In genomic region chr13:46053162-46054012, GRCh38 we compare ENCODE assay signal across 8 cellular contexts. TPM values are rescaled to one million over a fixed set of nuclear protein-coding genes. Genes with fewer than 3 reads are reported as not detected.
A peak's percentile ranks its signal among the peaks of the same experiment; 100 is the strongest.
DNase-seq lines count a peak whose midpoint lies in the region; ATAC-seq and TF ChIP-seq lines count a peak whose summit lies in the region.

No MANE protein-coding gene starts in this region.

- CTCF ChIA-PET in Panc1 (lab: Charles Lee), result no interaction called here

- H3K79me2 ChIP-seq in DOHH2 (ENCODE audit: control insufficient read depth, low read length), result peaks cover 55% of the 10 kb centered on the region

- no peaks in the 10 kb centered on the region; the same call in 1 of the 2 replicates for H3K36me3 ChIP-seq in DOHH2 (ENCODE audit: control insufficient read depth, low read length)
- no peaks in the 10 kb centered on the region; the same call in 1 of the 2 replicates for H3K36me3 ChIP-seq in Panc1 (ENCODE audit: control insufficient read depth, insufficient read depth, low read length)
- no peaks in the 10 kb centered on the region for H3K36me3 ChIP-seq in esophagus squamous epithelium

- no peak for DNase-seq in Panc1 (ENCODE audit: low read depth, low spot score)
- DNase-seq in esophagus squamous epithelium (lab: John Stamatoyannopoulos, UW), result no peak
- DNase-seq in progenitor cell of endocrine pancreas (ENCODE audit: low spot score, unreplicated experiment), result no peak
- no peak for DNase-seq in NCI-H2107 (lab: John Stamatoyannopoulos, UW)
- no peak for DNase-seq in NOMO-1 (lab: John Stamatoyannopoulos, UW; ENCODE audit: unreplicated experiment in 2 of 2)
- DNase-seq in activated CD4-positive, alpha-beta T cell treated with anti-CD3 and anti-CD28 coated beads for 1 hour, result no peak

- H3K27me3 ChIP-seq in DOHH2 (ENCODE audit: control insufficient read depth, low read length), result no peaks in the 10 kb centered on the region
- H3K27me3 ChIP-seq in Panc1 (ENCODE audit: control insufficient read depth, insufficient read depth, low read length), result no peaks in the 10 kb centered on the region
- H3K27me3 ChIP-seq in esophagus squamous epithelium, result peaks cover 0 to 15% (median 0%) of the 10 kb centered on the region in 4 donors

- H3F3A ChIP-seq in DOHH2 (ENCODE audit: control insufficient read depth, insufficient read depth), result peaks cover 3% of the 10 kb centered on the region; the same call in 1 of the 2 replicates

- peaks cover 39% of the 10 kb centered on the region for H3K4me1 ChIP-seq in DOHH2 (ENCODE audit: control insufficient read depth, low read length)
- peaks cover 9% of the 10 kb centered on the region; the same call in 1 of the 2 replicates for H3K4me1 ChIP-seq in Panc1 (ENCODE audit: control insufficient read depth, insufficient read depth, low read length)
- H3K4me1 ChIP-seq in esophagus squamous epithelium, result peaks cover 6 to 39% (median 14%) of the 10 kb centered on the region in 3 donors

- no peaks in the 10 kb centered on the region for H3K27me3 Mint-ChIP-seq in progenitor cell of endocrine pancreas

- TSS peak; percentile 86 for BruUV-seq in Panc1 (replicated peaks; lab: Mats Ljungman, UMichigan)

- TF ChIP-seq POLR2A in esophagus squamous epithelium (IDR thresholded peaks at IDR 0.05), result no peak

- peak overlapping the region; percentile 93 for H3K4me3 Mint-ChIP-seq in progenitor cell of endocrine pancreas (ENCODE audit: low read depth)

- H3K36me3 Mint-ChIP-seq in progenitor cell of endocrine pancreas (ENCODE audit: insufficient read depth), result no peaks in the 10 kb centered on the region

- no peaks in the 10 kb centered on the region for H3K9me3 ChIP-seq in DOHH2 (ENCODE audit: control insufficient read depth, insufficient read depth, low read length)
- no peaks in the 10 kb centered on the region for H3K9me3 ChIP-seq in Panc1 (ENCODE audit: control insufficient read depth, insufficient read depth, low read depth, low read length)
- H3K9me3 ChIP-seq in esophagus squamous epithelium, result no peaks in the 10 kb centered on the region

- H3K4me2 ChIP-seq in DOHH2 (ENCODE audit: low read length), result peak overlapping the region; percentile 77

- intact Hi-C loops in Panc1 (cut with micrococcal nuclease; ENCODE audit: unreplicated experiment) (no loop called here), esophagus squamous epithelium (cut with DNase I) (no loop called here)

- in situ Hi-C loops in Panc1 (cut with HindIII; ENCODE audit: low pct_unique_long_range_greater_than_20kb, low sequenced_read_pairs), result no loop called here

- peak overlapping the region; percentile 88 for H3K4me3 ChIP-seq in DOHH2 (ENCODE audit: low read length)
- H3K4me3 ChIP-seq in Panc1 (ENCODE audit: low read depth in 2 of 2, low read length in 2 of 2), result peak overlapping the region; percentile 89 to 90
- H3K4me3 ChIP-seq in esophagus squamous epithelium, result peak overlapping the region; percentile 74 to 98 (median 88)

- H3K9me2 ChIP-seq in DOHH2 (replicated peaks; ENCODE audit: control insufficient read depth, low read length), result no peaks in the 10 kb centered on the region

- POLR2A ChIA-PET in Panc1 (lab: Charles Lee), result interaction anchor here (0.7 kb wide), 1 partner anchor 14 kb away, joined by 3 read pairs; no protein-coding TSS in a partner anchor

- no peak for TF ChIP-seq CTCF in DOHH2 (IDR thresholded peaks at IDR 0.05; ENCODE audit: low read depth, low read length, poor library complexity, severe bottlenecking)
- TF ChIP-seq CTCF in Panc1 (IDR thresholded peaks at IDR 0.05), result no peak
- TF ChIP-seq CTCF in esophagus squamous epithelium (IDR thresholded peaks at IDR 0.05), result no peak
- TF ChIP-seq CTCF in progenitor cell of endocrine pancreas (IDR thresholded peaks at IDR 0.05; ENCODE audit: unreplicated experiment), result no peak

- 0 out of 2 replicates have a peak, but pooled peaks cover 3% of the 10 kb centered on the region for H4K20me1 ChIP-seq in DOHH2 (ENCODE audit: control insufficient read depth, insufficient read depth, low read depth, low read length)

- H3K27ac ChIP-seq in DOHH2 (ENCODE audit: low read depth, low read length), result no peak overlapping the region
- H3K27ac ChIP-seq in Panc1 (ENCODE audit: low read length), result peak overlapping the region; percentile 82
- H3K27ac ChIP-seq in esophagus squamous epithelium, result peak overlapping the region; percentile 90 to 98 (median 95)

- H3K4me1 Mint-ChIP-seq in progenitor cell of endocrine pancreas (ENCODE audit: low read depth), result peaks cover 18% of the 10 kb centered on the region

- whole genome bisulfite sequencing in esophagus squamous epithelium, 2 donors, result 24 to 26% methylated on average over 18 of the region's 18 CpGs

- ATAC-seq in Panc1, result no peak
- no peak for ATAC-seq in HG02885 (IDR thresholded peaks at IDR 0.05; ENCODE audit: poor library complexity, unreplicated experiment)

- no peaks in the 10 kb centered on the region for H3K9me3 Mint-ChIP-seq in progenitor cell of endocrine pancreas (ENCODE audit: low read depth)

- peak overlapping the region; percentile 99 for H3K27ac Mint-ChIP-seq in progenitor cell of endocrine pancreas

RNA-seq across cellular contexts. Expression of gene ZC3H13, which starts 0.8 kb away (rescaled TPM):
- total RNA-seq in Panc1 (2021; ENCODE audit: unreplicated experiment) (25.3 TPM), esophagus squamous epithelium (10 to 100 TPM; 12.4 to 28.8 (median 15.3) TPM), progenitor cell of endocrine pancreas (61.4 and 65.9 TPM in 2 replicates)
- polyA plus RNA-seq in Panc1 (2012; ENCODE audit: insufficient read length), result 13.1 TPM

RNA-seq across cellular contexts. Expression of gene CPB2, which starts 51.4 kb away (rescaled TPM):
- 0.28 TPM for total RNA-seq in Panc1 (2021; ENCODE audit: unreplicated experiment)
- polyA plus RNA-seq in Panc1 (2012; ENCODE audit: insufficient read length), result not detected
- not detected for total RNA-seq in esophagus squamous epithelium
- not detected in 2 replicates for total RNA-seq in progenitor cell of endocrine pancreas
